In genomic region chr11:45000918-45001317, GRCh38 we compare ENCODE assay signal across 21 cellular contexts.
"Had no signal": no experiment of that assay in that cellular context is flagged by ENCODE, and none has a peak within 500 bp of the region (broad histone marks: within the 10 kb centered on the region; RNA-seq: fewer than 3 reads in every experiment).

No MANE protein-coding gene starts in this region.

- H3K36me3 ChIP-seq: cardiac muscle cell, heart right ventricle, left lung, neutrophil, thoracic aorta, transverse colon had no signal

- H3K9me3 ChIP-seq: heart right ventricle, left lung, neutrophil, psoas muscle, thoracic aorta, transverse colon had no signal

- DNase-seq: cerebellar nuclear complex; erythroblast; heart right ventricle; hypothalamus; islet precursor cell; left lung; mesendoderm; naive B cell; nephron progenitor cell; psoas muscle; retina; stimulated activated CD4-positive, alpha-beta T cell treated with anti-CD3 and anti-CD28 coated beads, Interleukin-4, amount 100 ng/mL, for 1 hour; stimulated activated CD8-positive, alpha-beta memory T cell treated with anti-CD3 and anti-CD28 coated beads, Interleukin-4, amount 100 ng/mL, for 48 hours; transverse colon had no signal

- H3K27me3 ChIP-seq: cardiac muscle cell, heart right ventricle, left lung, transverse colon had no signal

- H3K4me3 ChIP-seq: cardiac muscle cell, heart right ventricle, left lung, lung, psoas muscle, thoracic aorta, transverse colon had no signal

- H3K36me3 Mint-ChIP-seq: naive B cell; stimulated activated effector memory CD8-positive, alpha-beta T cell treated with anti-CD3 and anti-CD28 coated beads, Interleukin-12 subunit alpha, Interleukin-12 subunit beta, amount 100 ng/mL, for 72 hours had no signal

- H3K27me3 Mint-ChIP-seq: stimulated activated naive CD8-positive, alpha-beta T cell treated with anti-CD3 and anti-CD28 coated beads, Interleukin-15, Interleukin-2, amounts not matched to agents 100 ng/mL and 50 ng/mL, for 24 hours had no signal

- H3K4me1 ChIP-seq: left lung, psoas muscle, transverse colon had no signal

- H3K27ac Mint-ChIP-seq: dendritic cell treated with granulocyte-macrophage colony-stimulating factor and Interleukin-4, amounts not matched to agents 40 ng/mL and 50 ng/mL, for 4 days; nephron progenitor cell; stimulated activated effector memory CD8-positive, alpha-beta T cell treated with anti-CD3 and anti-CD28 coated beads, Interleukin-12 subunit alpha, Interleukin-12 subunit beta, amount 100 ng/mL, for 72 hours; stimulated activated naive CD8-positive, alpha-beta T cell treated with anti-CD3 and anti-CD28 coated beads, Interleukin-15, Interleukin-2, amounts not matched to agents 100 ng/mL and 50 ng/mL, for 24 hours had no signal

- ATAC-seq: left lung; psoas muscle; stimulated activated effector memory CD8-positive, alpha-beta T cell treated with anti-CD3 and anti-CD28 coated beads, Interleukin-12 subunit alpha, Interleukin-12 subunit beta, amount 100 ng/mL, for 72 hours had no signal

- H3K27ac ChIP-seq: cardiac muscle cell, heart right ventricle, left lung, neutrophil, psoas muscle, thoracic aorta, transverse colon had no signal

- H3K4me3 Mint-ChIP-seq: dendritic cell treated with granulocyte-macrophage colony-stimulating factor and Interleukin-4, amounts not matched to agents 40 ng/mL and 50 ng/mL, for 4 days; naive B cell; nephron progenitor cell; stimulated activated effector memory CD8-positive, alpha-beta T cell treated with anti-CD3 and anti-CD28 coated beads, Interleukin-12 subunit alpha, Interleukin-12 subunit beta, amount 100 ng/mL, for 72 hours; stimulated activated naive CD8-positive, alpha-beta T cell treated with anti-CD3 and anti-CD28 coated beads, Interleukin-15, Interleukin-2, amounts not matched to agents 100 ng/mL and 50 ng/mL, for 24 hours had no signal

- H3K9me3 Mint-ChIP-seq: dendritic cell treated with granulocyte-macrophage colony-stimulating factor and Interleukin-4, amounts not matched to agents 40 ng/mL and 50 ng/mL, for 4 days; nephron progenitor cell; stimulated activated effector memory CD8-positive, alpha-beta T cell treated with anti-CD3 and anti-CD28 coated beads, Interleukin-12 subunit alpha, Interleukin-12 subunit beta, amount 100 ng/mL, for 72 hours; stimulated activated naive CD8-positive, alpha-beta T cell treated with anti-CD3 and anti-CD28 coated beads, Interleukin-15, Interleukin-2, amounts not matched to agents 100 ng/mL and 50 ng/mL, for 24 hours had no signal
